16 cellular contexts compared by ENCODE assay signal in the genomic region with DNA sequence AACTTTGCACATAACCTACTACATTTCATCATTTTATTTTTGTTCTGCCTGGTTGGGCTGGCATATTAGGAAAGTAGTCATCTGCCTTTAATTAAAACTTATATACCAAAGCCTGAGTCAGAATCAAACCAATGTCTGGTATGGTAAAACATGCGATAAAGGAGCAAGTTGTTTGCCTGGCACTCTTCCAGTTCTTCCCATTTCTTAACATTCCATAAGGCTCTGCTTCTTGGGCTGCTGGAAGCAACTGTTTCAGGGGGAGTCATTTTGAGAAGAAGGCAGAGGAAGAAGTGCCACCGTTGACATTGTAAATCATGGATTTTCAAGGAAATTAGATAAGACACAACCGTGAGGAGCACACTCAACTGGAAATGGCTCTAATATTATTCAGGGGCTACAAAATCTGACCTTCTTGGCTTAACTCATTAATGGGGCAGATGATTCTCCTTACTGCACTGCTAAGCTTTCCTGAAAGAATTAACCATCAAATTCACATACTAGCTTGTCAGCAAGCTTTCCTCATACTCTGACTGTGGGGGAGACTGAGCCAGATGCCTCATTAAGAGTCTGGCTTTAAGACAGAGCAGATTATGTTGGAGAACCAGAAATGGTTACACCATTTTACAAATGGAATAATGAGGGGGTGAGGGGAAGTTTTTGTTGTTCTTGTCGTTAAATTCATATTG.
DNase-seq lines count a peak whose midpoint lies in the region; ATAC-seq and TF ChIP-seq lines count a peak whose summit lies in the region.
"Had no signal": no experiment of that assay in that cellular context is flagged by ENCODE, and none has a peak within 500 bp of the region (broad histone marks: within the 10 kb centered on the region; RNA-seq: fewer than 3 reads in every experiment).

No MANE protein-coding gene starts in this region.

- in situ Hi-C loops in GM13977 (cut with MboI; ENCODE audit: low pct_unique_long_range_greater_than_20kb, low sequenced_read_pairs, unreplicated experiment): no loop called here

- H3K9ac ChIP-seq in adipocyte (ENCODE audit: low read length): no peak overlapping the region

- no peak for ATAC-seq in HG03457 (IDR thresholded peaks at IDR 0.05; ENCODE audit: unreplicated experiment)
- ATAC-seq: activated CD8-positive, alpha-beta T cell treated with anti-CD3 and anti-CD28 coated beads for 36 hours; heart right ventricle; pancreas had no signal

- H3K9me3 ChIP-seq in adipocyte (ENCODE audit: control insufficient read depth, low read length): no peaks in the 10 kb centered on the region
- H3K9me3 ChIP-seq: heart right ventricle, MG63, pancreas, vagina had no signal

- H3K36me3 ChIP-seq in adipocyte (ENCODE audit: control insufficient read depth, insufficient read depth, low read length, severe bottlenecking): no peaks in the 10 kb centered on the region
- H3K36me3 ChIP-seq: heart right ventricle, MG63, pancreas, vagina had no signal

- peaks cover 34% of the 10 kb centered on the region for H3K4me1 ChIP-seq in adipocyte (ENCODE audit: control insufficient read depth, insufficient read depth, low read length)
- H3K4me1 ChIP-seq: heart right ventricle, pancreas, vagina had no signal

- peak overlapping the region; percentile 2 for H3K4me3 ChIP-seq in adipocyte (ENCODE audit: low read length)
- H3K4me3 ChIP-seq in fibroblast of the aortic adventitia (ENCODE audit: low read depth, low read length): no peak overlapping the region
- H3K4me3 ChIP-seq in retinal pigment epithelial cell (ENCODE audit: low read length): peak overlapping the region; percentile 4
- H3K4me3 ChIP-seq: heart right ventricle, MG63, pancreas, vagina had no signal

- no peaks in the 10 kb centered on the region for H3K27me3 ChIP-seq in adipocyte (replicated peaks; ENCODE audit: control insufficient read depth, insufficient read depth, low read length)
- H3K27me3 ChIP-seq: pancreas, vagina had no signal

- no peak for TF ChIP-seq CTCF in fibroblast of the aortic adventitia (IDR thresholded peaks at IDR 0.05; ENCODE audit: insufficient read depth, low read length)
- TF ChIP-seq CTCF in retinal pigment epithelial cell (conservative IDR thresholded peaks at IDR 0.05; ENCODE audit: low read depth, low read length): no peak
- TF ChIP-seq CTCF in GM13977 (IDR thresholded peaks at IDR 0.05; ENCODE audit: extremely low read depth, insufficient read depth, missing control alignments): no peak

- peak; percentile 4 for DNase-seq in ELR (ENCODE audit: low read depth)
- peak; percentile 98 for DNase-seq in adipocyte (ENCODE audit: low read depth)
- DNase-seq in fibroblast of the aortic adventitia (ENCODE audit: low read depth): peak; percentile 63
- peak; percentile 93 for DNase-seq in retinal pigment epithelial cell (ENCODE audit: low read depth)
- no peak for DNase-seq in NOMO-1 treated with DMSO at 0.1 percent for 48 hours (lab: John Stamatoyannopoulos, UW; ENCODE audit: unreplicated experiment)
- DNase-seq in GM13977 (ENCODE audit: low spot score): no peak
- DNase-seq in T1000 (lab: John Stamatoyannopoulos, UW): no peak
- DNase-seq: activated CD8-positive, alpha-beta T cell treated with anti-CD3 and anti-CD28 coated beads for 36 hours; heart right ventricle; MG63; NCI-H187 treated with DMSO at 0.1 percent for 48 hours; NCI-H526 treated with DMSO at 0.1 percent for 48 hours; pancreas; SW 1271 had no signal

Comparison
In these comparisons a context has a peak if more than half of its experiments do, and no peak if none do; other contexts are left out.
1. DNase-seq: peak in ELR (single experiment), adipocyte (single experiment), fibroblast of the aortic adventitia (single experiment) and retinal pigment epithelial cell (single experiment); none in NOMO-1 treated with DMSO at 0.1 percent for 48 hours (single experiment), GM13977 (single experiment) and T1000 (single experiment).